1 cellular context compared by ENCODE assay signal in the genomic region with DNA sequence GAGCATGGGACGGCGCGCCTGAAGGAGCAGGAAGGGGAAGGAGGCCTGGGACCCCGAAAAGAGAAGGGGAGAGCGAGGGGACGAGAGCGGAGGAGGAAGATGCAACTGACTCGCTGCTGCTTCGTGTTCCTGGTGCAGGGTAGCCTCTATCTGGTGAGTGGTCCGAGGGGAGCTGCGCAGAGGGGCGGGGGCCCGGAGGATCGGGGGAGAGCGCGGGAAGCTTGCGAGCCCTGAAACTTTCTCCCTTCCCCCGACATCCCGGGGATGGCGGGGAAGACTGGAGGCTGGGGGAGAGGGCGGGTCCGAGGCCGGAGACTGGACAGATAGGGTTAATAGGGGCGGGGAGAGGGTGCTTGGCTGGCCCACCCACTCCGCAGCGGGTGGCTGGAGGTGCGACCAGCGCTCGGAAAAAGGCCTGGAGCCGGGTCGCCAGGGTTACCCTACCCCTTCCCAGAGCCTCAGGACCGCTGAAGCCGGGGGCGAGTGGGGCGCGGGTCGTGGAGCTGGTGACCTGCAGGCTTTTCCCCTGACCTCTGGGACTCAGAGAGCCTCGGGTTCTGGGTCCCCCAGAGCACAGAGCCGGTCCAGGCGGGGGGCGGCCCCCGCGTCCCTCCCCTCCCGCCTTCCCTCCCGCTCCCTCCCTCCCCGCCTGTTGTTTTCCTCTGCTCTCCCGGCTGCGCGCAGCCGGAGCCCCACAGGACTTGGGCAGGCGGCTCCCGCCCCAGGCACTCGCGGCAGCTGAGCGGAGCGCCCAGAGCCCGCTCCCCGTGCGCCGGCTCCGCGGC.
A peak's percentile ranks its signal among the peaks of the same experiment; 100 is the strongest.
TF ChIP-seq lines count a peak whose summit lies in the region.

No MANE protein-coding gene starts in this region.

TF ChIP-seq in K562, 482 proteins besides CTCF, POLR2A, EP300 and RAD21 (continued from another document):
- no peak for TF ChIP-seq HCFC1 (IDR thresholded peaks at IDR 0.05; ENCODE audit: low read depth, low read length)
- TF ChIP-seq CBX8 (IDR thresholded peaks at IDR 0.05; ENCODE audit: borderline replicate concordance, extremely low read depth, low read depth, low read length, poor library complexity, severe bottlenecking): no peak
- no peak for TF ChIP-seq LARP7 (IDR thresholded peaks at IDR 0.05)
- no peak for TF ChIP-seq POLR2AphosphoS5 (IDR thresholded peaks at IDR 0.05; ENCODE audit: control insufficient read depth, insufficient read depth, low read depth, low read length)
- no peak for TF ChIP-seq ZNF311 (CRISPR knock-in tag; IDR thresholded peaks at IDR 0.05)
- no peak for TF ChIP-seq SIN3A (IDR thresholded peaks at IDR 0.05; ENCODE audit: borderline replicate concordance in 2 of 2, control insufficient read depth in 1 of 2, low read depth in 2 of 2, low read length in 2 of 2)
- peak; percentile 67 for TF ChIP-seq SAP30 (IDR thresholded peaks at IDR 0.05; ENCODE audit: borderline replicate concordance, insufficient read depth, low read depth, low read length, poor library complexity, severe bottlenecking)
- peak; percentile 23 for TF ChIP-seq CCNT2 (IDR thresholded peaks at IDR 0.05; ENCODE audit: borderline replicate concordance, extremely low read depth, insufficient read length, low read depth, low read length)
- 0 out of 2 replicates have a peak, but pooled peaks have one; percentile 14 for TF ChIP-seq RBFOX2 (IDR thresholded peaks at IDR 0.05; ENCODE audit: low read depth, low read length)
- TF ChIP-seq ZNF24 (IDR thresholded peaks at IDR 0.05): no peak
- TF ChIP-seq ADNP (tag; IDR thresholded peaks at IDR 0.05): no peak
- TF ChIP-seq MCM5 (IDR thresholded peaks at IDR 0.05; ENCODE audit: low read depth): no peak
- peak in 1 of 2 experiments; percentile 12; a peak in 1 of 4 replicates for TF ChIP-seq HDAC1 (IDR thresholded peaks at IDR 0.05)
- no peak for TF ChIP-seq ZSCAN29 (IDR thresholded peaks at IDR 0.05)
- TF ChIP-seq NRF1 (conservative IDR thresholded peaks at IDR 0.05 in 1 of 2, IDR thresholded peaks at IDR 0.05 in 1 of 2): peak; percentile 19 to 33; a peak in 2 of 4 replicates
- TF ChIP-seq SIN3B (IDR thresholded peaks at IDR 0.05; ENCODE audit: low read depth): no peak
- TF ChIP-seq, protein P1, sequence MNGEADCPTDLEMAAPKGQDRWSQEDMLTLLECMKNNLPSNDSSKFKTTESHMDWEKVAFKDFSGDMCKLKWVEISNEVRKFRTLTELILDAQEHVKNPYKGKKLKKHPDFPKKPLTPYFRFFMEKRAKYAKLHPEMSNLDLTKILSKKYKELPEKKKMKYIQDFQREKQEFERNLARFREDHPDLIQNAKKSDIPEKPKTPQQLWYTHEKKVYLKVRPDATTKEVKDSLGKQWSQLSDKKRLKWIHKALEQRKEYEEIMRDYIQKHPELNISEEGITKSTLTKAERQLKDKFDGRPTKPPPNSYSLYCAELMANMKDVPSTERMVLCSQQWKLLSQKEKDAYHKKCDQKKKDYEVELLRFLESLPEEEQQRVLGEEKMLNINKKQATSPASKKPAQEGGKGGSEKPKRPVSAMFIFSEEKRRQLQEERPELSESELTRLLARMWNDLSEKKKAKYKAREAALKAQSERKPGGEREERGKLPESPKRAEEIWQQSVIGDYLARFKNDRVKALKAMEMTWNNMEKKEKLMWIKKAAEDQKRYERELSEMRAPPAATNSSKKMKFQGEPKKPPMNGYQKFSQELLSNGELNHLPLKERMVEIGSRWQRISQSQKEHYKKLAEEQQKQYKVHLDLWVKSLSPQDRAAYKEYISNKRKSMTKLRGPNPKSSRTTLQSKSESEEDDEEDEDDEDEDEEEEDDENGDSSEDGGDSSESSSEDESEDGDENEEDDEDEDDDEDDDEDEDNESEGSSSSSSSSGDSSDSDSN (IDR thresholded peaks at IDR 0.05; ENCODE audit: borderline replicate concordance in 1 of 2, low read depth in 2 of 2, low read length in 2 of 2): peak in 1 of 2 experiments; percentile 39; a peak in 1 of 4 replicates
- no peak for TF ChIP-seq ETV6 (IDR thresholded peaks at IDR 0.05; ENCODE audit: borderline replicate concordance in 1 of 2, low read depth in 2 of 2, low read length in 1 of 2)
- TF ChIP-seq ETV6 (CRISPR knock-in tag; IDR thresholded peaks at IDR 0.05; ENCODE audit: borderline replicate concordance): no peak
- TF ChIP-seq, protein P2, sequence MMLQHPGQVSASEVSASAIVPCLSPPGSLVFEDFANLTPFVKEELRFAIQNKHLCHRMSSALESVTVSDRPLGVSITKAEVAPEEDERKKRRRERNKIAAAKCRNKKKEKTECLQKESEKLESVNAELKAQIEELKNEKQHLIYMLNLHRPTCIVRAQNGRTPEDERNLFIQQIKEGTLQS (IDR thresholded peaks at IDR 0.05): no peak
- TF ChIP-seq, protein P2 (CRISPR knock-in tag; conservative IDR thresholded peaks at IDR 0.05): no peak
- no peak for TF ChIP-seq ZZZ3 (IDR thresholded peaks at IDR 0.05)
- TF ChIP-seq SP2 (IDR thresholded peaks at IDR 0.05; ENCODE audit: extremely low read depth, low read depth, low read length, poor library complexity, severe bottlenecking): no peak
- TF ChIP-seq, protein P3, sequence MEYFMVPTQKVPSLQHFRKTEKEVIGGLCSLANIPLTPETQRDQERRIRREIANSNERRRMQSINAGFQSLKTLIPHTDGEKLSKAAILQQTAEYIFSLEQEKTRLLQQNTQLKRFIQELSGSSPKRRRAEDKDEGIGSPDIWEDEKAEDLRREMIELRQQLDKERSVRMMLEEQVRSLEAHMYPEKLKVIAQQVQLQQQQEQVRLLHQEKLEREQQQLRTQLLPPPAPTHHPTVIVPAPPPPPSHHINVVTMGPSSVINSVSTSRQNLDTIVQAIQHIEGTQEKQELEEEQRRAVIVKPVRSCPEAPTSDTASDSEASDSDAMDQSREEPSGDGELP (CRISPR knock-in tag; IDR thresholded peaks at IDR 0.05; ENCODE audit: borderline replicate concordance): peak; percentile 9; the same call in 1 of the 2 replicates
- TF ChIP-seq, protein P4, sequence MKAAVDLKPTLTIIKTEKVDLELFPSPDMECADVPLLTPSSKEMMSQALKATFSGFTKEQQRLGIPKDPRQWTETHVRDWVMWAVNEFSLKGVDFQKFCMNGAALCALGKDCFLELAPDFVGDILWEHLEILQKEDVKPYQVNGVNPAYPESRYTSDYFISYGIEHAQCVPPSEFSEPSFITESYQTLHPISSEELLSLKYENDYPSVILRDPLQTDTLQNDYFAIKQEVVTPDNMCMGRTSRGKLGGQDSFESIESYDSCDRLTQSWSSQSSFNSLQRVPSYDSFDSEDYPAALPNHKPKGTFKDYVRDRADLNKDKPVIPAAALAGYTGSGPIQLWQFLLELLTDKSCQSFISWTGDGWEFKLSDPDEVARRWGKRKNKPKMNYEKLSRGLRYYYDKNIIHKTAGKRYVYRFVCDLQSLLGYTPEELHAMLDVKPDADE (conservative IDR thresholded peaks at IDR 0.05; ENCODE audit: control insufficient read depth, low read depth, low read length): 0 out of 2 replicates have a peak, but pooled peaks have one; percentile 8
- TF ChIP-seq PHF8 (IDR thresholded peaks at IDR 0.05; ENCODE audit: borderline replicate concordance, low read length): peak; percentile 7; the same call in 1 of the 2 replicates
- no peak for TF ChIP-seq HNRNPUL1 (IDR thresholded peaks at IDR 0.05; ENCODE audit: low read length)
- TF ChIP-seq FIP1L1 (IDR thresholded peaks at IDR 0.05; ENCODE audit: low read depth, low read length, poor library complexity, severe bottlenecking): peak; percentile 27
- TF ChIP-seq, protein P5, sequence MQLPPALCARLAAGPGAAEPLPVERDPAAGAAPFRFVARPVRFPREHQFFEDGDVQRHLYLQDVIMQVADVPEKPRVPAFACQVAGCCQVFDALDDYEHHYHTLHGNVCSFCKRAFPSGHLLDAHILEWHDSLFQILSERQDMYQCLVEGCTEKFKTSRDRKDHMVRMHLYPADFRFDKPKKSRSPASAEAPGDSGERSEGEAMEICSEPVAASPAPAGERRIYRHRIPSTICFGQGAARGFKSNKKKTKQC (CRISPR knock-in tag; IDR thresholded peaks at IDR 0.05): 0 out of 2 replicates have a peak, but pooled peaks have one; percentile 8
- no peak for TF ChIP-seq BDP1 (IDR thresholded peaks at IDR 0.05; ENCODE audit: insufficient read depth, insufficient read length)
- TF ChIP-seq, protein P6, sequence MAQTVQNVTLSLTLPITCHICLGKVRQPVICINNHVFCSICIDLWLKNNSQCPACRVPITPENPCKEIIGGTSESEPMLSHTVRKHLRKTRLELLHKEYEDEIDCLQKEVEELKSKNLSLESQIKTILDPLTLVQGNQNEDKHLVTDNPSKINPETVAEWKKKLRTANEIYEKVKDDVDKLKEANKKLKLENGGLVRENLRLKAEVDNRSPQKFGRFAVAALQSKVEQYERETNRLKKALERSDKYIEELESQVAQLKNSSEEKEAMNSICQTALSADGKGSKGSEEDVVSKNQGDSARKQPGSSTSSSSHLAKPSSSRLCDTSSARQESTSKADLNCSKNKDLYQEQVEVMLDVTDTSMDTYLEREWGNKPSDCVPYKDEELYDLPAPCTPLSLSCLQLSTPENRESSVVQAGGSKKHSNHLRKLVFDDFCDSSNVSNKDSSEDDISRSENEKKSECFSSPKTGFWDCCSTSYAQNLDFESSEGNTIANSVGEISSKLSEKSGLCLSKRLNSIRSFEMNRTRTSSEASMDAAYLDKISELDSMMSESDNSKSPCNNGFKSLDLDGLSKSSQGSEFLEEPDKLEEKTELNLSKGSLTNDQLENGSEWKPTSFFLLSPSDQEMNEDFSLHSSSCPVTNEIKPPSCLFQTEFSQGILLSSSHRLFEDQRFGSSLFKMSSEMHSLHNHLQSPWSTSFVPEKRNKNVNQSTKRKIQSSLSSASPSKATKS (CRISPR knock-in tag; IDR thresholded peaks at IDR 0.05): no peak
- peak; percentile 22; the same call in 1 of the 2 replicates for TF ChIP-seq SP1 (CRISPR knock-in tag; IDR thresholded peaks at IDR 0.05)
- TF ChIP-seq PRPF4 (IDR thresholded peaks at IDR 0.05; ENCODE audit: insufficient read depth, low read depth, low read length, poor library complexity, severe bottlenecking): no peak
- 0 out of 2 replicates have a peak, but pooled peaks have one; percentile 35 for TF ChIP-seq ZFX (CRISPR knock-in tag; IDR thresholded peaks at IDR 0.05)
- 0 out of 2 replicates have a peak, but pooled peaks have one; percentile 6 for TF ChIP-seq RB1 (IDR thresholded peaks at IDR 0.05; ENCODE audit: low read depth)
- peak; percentile 19 for TF ChIP-seq HMGN3 (IDR thresholded peaks at IDR 0.05; ENCODE audit: borderline replicate concordance, extremely low read depth, insufficient read length, low read depth, low read length)
- TF ChIP-seq NFE2L1 (tag; IDR thresholded peaks at IDR 0.05; ENCODE audit: borderline replicate concordance, low read depth): no peak
- TF ChIP-seq MXI1 (IDR thresholded peaks at IDR 0.05; ENCODE audit: low read depth, low read length): no peak
- TF ChIP-seq, protein P7, sequence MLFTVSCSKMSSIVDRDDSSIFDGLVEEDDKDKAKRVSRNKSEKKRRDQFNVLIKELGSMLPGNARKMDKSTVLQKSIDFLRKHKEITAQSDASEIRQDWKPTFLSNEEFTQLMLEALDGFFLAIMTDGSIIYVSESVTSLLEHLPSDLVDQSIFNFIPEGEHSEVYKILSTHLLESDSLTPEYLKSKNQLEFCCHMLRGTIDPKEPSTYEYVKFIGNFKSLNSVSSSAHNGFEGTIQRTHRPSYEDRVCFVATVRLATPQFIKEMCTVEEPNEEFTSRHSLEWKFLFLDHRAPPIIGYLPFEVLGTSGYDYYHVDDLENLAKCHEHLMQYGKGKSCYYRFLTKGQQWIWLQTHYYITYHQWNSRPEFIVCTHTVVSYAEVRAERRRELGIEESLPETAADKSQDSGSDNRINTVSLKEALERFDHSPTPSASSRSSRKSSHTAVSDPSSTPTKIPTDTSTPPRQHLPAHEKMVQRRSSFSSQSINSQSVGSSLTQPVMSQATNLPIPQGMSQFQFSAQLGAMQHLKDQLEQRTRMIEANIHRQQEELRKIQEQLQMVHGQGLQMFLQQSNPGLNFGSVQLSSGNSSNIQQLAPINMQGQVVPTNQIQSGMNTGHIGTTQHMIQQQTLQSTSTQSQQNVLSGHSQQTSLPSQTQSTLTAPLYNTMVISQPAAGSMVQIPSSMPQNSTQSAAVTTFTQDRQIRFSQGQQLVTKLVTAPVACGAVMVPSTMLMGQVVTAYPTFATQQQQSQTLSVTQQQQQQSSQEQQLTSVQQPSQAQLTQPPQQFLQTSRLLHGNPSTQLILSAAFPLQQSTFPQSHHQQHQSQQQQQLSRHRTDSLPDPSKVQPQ (CRISPR knock-in tag; IDR thresholded peaks at IDR 0.05; ENCODE audit: borderline replicate concordance): no peak
- no peak for TF ChIP-seq MAZ (CRISPR knock-in tag; conservative IDR thresholded peaks at IDR 0.05 in 1 of 2, IDR thresholded peaks at IDR 0.05 in 1 of 2)
- TF ChIP-seq KAT8 (IDR thresholded peaks at IDR 0.05; ENCODE audit: low read depth): no peak
- TF ChIP-seq, protein P8, sequence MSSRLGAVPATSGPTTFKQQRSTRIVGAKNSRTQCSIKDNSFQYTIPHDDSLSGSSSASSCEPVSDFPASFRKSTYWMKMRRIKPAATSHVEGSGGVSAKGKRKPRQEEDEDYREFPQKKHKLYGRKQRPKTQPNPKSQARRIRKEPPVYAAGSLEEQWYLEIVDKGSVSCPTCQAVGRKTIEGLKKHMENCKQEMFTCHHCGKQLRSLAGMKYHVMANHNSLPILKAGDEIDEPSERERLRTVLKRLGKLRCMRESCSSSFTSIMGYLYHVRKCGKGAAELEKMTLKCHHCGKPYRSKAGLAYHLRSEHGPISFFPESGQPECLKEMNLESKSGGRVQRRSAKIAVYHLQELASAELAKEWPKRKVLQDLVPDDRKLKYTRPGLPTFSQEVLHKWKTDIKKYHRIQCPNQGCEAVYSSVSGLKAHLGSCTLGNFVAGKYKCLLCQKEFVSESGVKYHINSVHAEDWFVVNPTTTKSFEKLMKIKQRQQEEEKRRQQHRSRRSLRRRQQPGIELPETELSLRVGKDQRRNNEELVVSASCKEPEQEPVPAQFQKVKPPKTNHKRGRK (tag; IDR thresholded peaks at IDR 0.05): peak; percentile 34; the same call in 1 of the 2 replicates
- no peak for TF ChIP-seq TARDBP (IDR thresholded peaks at IDR 0.05)
